ENCODE assay signal across 10 cellular contexts in genomic region chr13:32840840-32841713, GRCh38.
A peak's percentile ranks its signal among the peaks of the same experiment; 100 is the strongest.
DNase-seq lines count a peak whose midpoint lies in the region; ATAC-seq lines count a peak whose summit lies in the region.
"Had no signal": no experiment of that assay in that cellular context is flagged by ENCODE, and none has a peak within 500 bp of the region (broad histone marks: within the 10 kb centered on the region; RNA-seq: fewer than 3 reads in every experiment).

No MANE protein-coding gene starts in this region.

- H3K4me1 Mint-ChIP-seq in stimulated activated naive CD8-positive, alpha-beta T cell treated with anti-CD3 and anti-CD28 coated beads, Interleukin-15, amount 100 ng/mL, for 72 hours, result peaks cover 41% of the 10 kb centered on the region

- H3K27ac Mint-ChIP-seq in activated naive CD4-positive, alpha-beta T cell treated with anti-CD3 and anti-CD28 coated beads, Interleukin-2, amount 50 U/mL, for 72 hours, result no peak overlapping the region
- H3K27ac Mint-ChIP-seq in stimulated activated naive CD8-positive, alpha-beta T cell treated with anti-CD3 and anti-CD28 coated beads, Interleukin-15, amount 100 ng/mL, for 72 hours, result no peak overlapping the region
- H3K27ac Mint-ChIP-seq: progenitor cell of endocrine pancreas had no signal

- H3K27me3 Mint-ChIP-seq in stimulated activated naive CD8-positive, alpha-beta T cell treated with anti-CD3 and anti-CD28 coated beads, Interleukin-15, amount 100 ng/mL, for 72 hours, result no peaks in the 10 kb centered on the region
- H3K27me3 Mint-ChIP-seq: progenitor cell of endocrine pancreas had no signal

- DNase-seq in activated naive CD4-positive, alpha-beta T cell treated with anti-CD3 and anti-CD28 coated beads, Interleukin-2, amount 50 U/mL, for 72 hours (ENCODE audit: low spot score in 2 of 2), result peak in 1 of 2 donors; percentile 8
- DNase-seq in activated naive CD4-positive, alpha-beta T cell treated with anti-CD3 and anti-CD28 coated beads, Interleukin-2, amount 50 U/mL, for 16 hours, result no peak
- DNase-seq in MV-4-11 (lab: John Stamatoyannopoulos, UW) (peak; percentile 5), NK-92 (lab: John Stamatoyannopoulos, UW; ENCODE audit: unreplicated experiment) (no peak), DMS53 treated with DMSO at 0.1 percent for 48 hours (lab: John Stamatoyannopoulos, UW; ENCODE audit: unreplicated experiment) (no peak), hepatic stellate cell (ENCODE audit: low spot score) (no peak)
- DNase-seq in stimulated activated naive CD8-positive, alpha-beta T cell treated with anti-CD3 and anti-CD28 coated beads, Interleukin-15, amount 100 ng/mL, for 72 hours, result peak in 1 of 2 donors; percentile 33

- H3K4me3 Mint-ChIP-seq in stimulated activated naive CD8-positive, alpha-beta T cell treated with anti-CD3 and anti-CD28 coated beads, Interleukin-15, amount 100 ng/mL, for 72 hours, result no peak overlapping the region

- ATAC-seq in activated naive CD4-positive, alpha-beta T cell treated with anti-CD3 and anti-CD28 coated beads, Interleukin-2, amount 50 U/mL, for 72 hours, result peak; percentile 62 to 90
- peak; percentile 57 for ATAC-seq in GM21619 (IDR thresholded peaks at IDR 0.05; ENCODE audit: unreplicated experiment)
- peak; percentile 91 for ATAC-seq in stimulated activated naive CD8-positive, alpha-beta T cell treated with anti-CD3 and anti-CD28 coated beads, Interleukin-15, amount 100 ng/mL, for 72 hours
- ATAC-seq: body of pancreas had no signal

- H3K9me3 Mint-ChIP-seq in activated naive CD4-positive, alpha-beta T cell treated with anti-CD3 and anti-CD28 coated beads, Interleukin-2, amount 50 U/mL, for 72 hours, result peaks cover 1 to 22% of the 10 kb centered on the region in 2 donors
- H3K9me3 Mint-ChIP-seq in stimulated activated naive CD8-positive, alpha-beta T cell treated with anti-CD3 and anti-CD28 coated beads, Interleukin-15, amount 100 ng/mL, for 72 hours, result peaks cover 5 to 26% of the 10 kb centered on the region in 2 donors

- peaks cover 7 to 22% of the 10 kb centered on the region in 2 donors for H3K36me3 Mint-ChIP-seq in activated naive CD4-positive, alpha-beta T cell treated with anti-CD3 and anti-CD28 coated beads, Interleukin-2, amount 50 U/mL, for 72 hours
